ENCODE assay signal across 2 cellular contexts in the genomic region with DNA sequence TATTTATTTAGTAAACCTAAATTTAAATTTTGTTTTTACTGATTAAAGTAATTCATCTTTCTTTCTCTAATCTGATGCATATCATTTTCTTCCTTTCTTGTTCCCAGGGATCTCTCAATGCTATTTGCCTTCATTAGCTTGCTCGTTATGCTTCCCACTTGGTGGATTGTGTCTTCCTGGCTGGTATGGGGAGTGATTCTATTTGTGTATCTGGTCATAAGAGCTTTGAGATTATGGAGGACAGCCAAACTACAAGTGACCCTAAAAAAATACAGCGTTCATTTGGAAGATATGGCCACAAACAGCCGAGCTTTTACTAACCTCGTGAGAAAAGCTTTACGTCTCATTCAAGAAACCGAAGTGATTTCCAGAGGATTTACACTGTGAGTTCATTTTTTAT.
TF ChIP-seq lines count a peak whose summit lies in the region.

No MANE protein-coding gene starts in this region.

TF ChIP-seq in WTC11, 78 proteins besides CTCF, POLR2A, EP300 and RAD21 (continued from another document):
- TF ChIP-seq, protein P1, sequence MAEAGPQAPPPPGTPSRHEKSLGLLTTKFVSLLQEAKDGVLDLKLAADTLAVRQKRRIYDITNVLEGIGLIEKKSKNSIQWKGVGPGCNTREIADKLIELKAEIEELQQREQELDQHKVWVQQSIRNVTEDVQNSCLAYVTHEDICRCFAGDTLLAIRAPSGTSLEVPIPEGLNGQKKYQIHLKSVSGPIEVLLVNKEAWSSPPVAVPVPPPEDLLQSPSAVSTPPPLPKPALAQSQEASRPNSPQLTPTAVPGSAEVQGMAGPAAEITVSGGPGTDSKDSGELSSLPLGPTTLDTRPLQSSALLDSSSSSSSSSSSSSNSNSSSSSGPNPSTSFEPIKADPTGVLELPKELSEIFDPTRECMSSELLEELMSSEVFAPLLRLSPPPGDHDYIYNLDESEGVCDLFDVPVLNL (CRISPR knock-in tag; IDR thresholded peaks at IDR 0.05; ENCODE audit: borderline replicate concordance, low read depth) = no peak
- TF ChIP-seq PRRX2 (CRISPR knock-in tag; IDR thresholded peaks at IDR 0.05) = no peak
- no peak for TF ChIP-seq ZNF416 (CRISPR knock-in tag; IDR thresholded peaks at IDR 0.05)
- TF ChIP-seq GTF2I (CRISPR knock-in tag; conservative IDR thresholded peaks at IDR 0.05) = no peak
- TF ChIP-seq, protein P2, sequence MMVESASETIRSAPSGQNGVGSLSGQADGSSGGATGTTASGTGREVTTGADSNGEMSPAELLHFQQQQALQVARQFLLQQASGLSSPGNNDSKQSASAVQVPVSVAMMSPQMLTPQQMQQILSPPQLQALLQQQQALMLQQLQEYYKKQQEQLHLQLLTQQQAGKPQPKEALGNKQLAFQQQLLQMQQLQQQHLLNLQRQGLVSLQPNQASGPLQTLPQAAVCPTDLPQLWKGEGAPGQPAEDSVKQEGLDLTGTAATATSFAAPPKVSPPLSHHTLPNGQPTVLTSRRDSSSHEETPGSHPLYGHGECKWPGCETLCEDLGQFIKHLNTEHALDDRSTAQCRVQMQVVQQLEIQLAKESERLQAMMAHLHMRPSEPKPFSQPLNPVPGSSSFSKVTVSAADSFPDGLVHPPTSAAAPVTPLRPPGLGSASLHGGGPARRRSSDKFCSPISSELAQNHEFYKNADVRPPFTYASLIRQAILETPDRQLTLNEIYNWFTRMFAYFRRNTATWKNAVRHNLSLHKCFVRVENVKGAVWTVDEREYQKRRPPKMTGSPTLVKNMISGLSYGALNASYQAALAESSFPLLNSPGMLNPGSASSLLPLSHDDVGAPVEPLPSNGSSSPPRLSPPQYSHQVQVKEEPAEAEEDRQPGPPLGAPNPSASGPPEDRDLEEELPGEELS (CRISPR knock-in tag; IDR thresholded peaks at IDR 0.05) = no peak
- TF ChIP-seq ZNF396 (CRISPR knock-in tag; IDR thresholded peaks at IDR 0.05; ENCODE audit: borderline replicate concordance) = no peak
- no peak for TF ChIP-seq NFE2L1 (CRISPR knock-in tag; IDR thresholded peaks at IDR 0.05)
- no peak for TF ChIP-seq MYBL2 (CRISPR knock-in tag; IDR thresholded peaks at IDR 0.05)
- TF ChIP-seq, protein P3, sequence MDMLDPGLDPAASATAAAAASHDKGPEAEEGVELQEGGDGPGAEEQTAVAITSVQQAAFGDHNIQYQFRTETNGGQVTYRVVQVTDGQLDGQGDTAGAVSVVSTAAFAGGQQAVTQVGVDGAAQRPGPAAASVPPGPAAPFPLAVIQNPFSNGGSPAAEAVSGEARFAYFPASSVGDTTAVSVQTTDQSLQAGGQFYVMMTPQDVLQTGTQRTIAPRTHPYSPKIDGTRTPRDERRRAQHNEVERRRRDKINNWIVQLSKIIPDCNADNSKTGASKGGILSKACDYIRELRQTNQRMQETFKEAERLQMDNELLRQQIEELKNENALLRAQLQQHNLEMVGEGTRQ (CRISPR knock-in tag; IDR thresholded peaks at IDR 0.05) = no peak
- TF ChIP-seq, protein P4, sequence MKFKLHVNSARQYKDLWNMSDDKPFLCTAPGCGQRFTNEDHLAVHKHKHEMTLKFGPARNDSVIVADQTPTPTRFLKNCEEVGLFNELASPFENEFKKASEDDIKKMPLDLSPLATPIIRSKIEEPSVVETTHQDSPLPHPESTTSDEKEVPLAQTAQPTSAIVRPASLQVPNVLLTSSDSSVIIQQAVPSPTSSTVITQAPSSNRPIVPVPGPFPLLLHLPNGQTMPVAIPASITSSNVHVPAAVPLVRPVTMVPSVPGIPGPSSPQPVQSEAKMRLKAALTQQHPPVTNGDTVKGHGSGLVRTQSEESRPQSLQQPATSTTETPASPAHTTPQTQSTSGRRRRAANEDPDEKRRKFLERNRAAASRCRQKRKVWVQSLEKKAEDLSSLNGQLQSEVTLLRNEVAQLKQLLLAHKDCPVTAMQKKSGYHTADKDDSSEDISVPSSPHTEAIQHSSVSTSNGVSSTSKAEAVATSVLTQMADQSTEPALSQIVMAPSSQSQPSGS (CRISPR knock-in tag; IDR thresholded peaks at IDR 0.05; ENCODE audit: borderline replicate concordance, low read depth) = no peak
- no peak for TF ChIP-seq SOX15 (CRISPR knock-in tag; IDR thresholded peaks at IDR 0.05)
- no peak for TF ChIP-seq OVOL2 (CRISPR knock-in tag; IDR thresholded peaks at IDR 0.05; ENCODE audit: borderline replicate concordance)
- TF ChIP-seq, protein P5, sequence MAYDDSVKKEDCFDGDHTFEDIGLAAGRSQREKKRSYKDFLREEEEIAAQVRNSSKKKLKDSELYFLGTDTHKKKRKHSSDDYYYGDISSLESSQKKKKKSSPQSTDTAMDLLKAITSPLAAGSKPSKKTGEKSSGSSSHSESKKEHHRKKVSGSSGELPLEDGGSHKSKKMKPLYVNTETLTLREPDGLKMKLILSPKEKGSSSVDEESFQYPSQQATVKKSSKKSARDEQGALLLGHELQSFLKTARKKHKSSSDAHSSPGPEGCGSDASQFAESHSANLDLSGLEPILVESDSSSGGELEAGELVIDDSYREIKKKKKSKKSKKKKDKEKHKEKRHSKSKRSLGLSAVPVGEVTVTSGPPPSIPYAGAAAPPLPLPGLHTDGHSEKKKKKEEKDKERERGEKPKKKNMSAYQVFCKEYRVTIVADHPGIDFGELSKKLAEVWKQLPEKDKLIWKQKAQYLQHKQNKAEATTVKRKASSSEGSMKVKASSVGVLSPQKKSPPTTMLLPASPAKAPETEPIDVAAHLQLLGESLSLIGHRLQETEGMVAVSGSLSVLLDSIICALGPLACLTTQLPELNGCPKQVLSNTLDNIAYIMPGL (CRISPR knock-in tag; IDR thresholded peaks at IDR 0.05) = no peak
- TF ChIP-seq, protein P6, sequence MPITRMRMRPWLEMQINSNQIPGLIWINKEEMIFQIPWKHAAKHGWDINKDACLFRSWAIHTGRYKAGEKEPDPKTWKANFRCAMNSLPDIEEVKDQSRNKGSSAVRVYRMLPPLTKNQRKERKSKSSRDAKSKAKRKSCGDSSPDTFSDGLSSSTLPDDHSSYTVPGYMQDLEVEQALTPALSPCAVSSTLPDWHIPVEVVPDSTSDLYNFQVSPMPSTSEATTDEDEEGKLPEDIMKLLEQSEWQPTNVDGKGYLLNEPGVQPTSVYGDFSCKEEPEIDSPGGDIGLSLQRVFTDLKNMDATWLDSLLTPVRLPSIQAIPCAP (CRISPR knock-in tag; IDR thresholded peaks at IDR 0.05) = no peak
- no peak for TF ChIP-seq JAZF1 (CRISPR knock-in tag; IDR thresholded peaks at IDR 0.05)
- TF ChIP-seq, protein P7, sequence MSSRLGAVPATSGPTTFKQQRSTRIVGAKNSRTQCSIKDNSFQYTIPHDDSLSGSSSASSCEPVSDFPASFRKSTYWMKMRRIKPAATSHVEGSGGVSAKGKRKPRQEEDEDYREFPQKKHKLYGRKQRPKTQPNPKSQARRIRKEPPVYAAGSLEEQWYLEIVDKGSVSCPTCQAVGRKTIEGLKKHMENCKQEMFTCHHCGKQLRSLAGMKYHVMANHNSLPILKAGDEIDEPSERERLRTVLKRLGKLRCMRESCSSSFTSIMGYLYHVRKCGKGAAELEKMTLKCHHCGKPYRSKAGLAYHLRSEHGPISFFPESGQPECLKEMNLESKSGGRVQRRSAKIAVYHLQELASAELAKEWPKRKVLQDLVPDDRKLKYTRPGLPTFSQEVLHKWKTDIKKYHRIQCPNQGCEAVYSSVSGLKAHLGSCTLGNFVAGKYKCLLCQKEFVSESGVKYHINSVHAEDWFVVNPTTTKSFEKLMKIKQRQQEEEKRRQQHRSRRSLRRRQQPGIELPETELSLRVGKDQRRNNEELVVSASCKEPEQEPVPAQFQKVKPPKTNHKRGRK (CRISPR knock-in tag; IDR thresholded peaks at IDR 0.05; ENCODE audit: borderline replicate concordance) = no peak

TF ChIP-seq in SK-N-SH, 30 proteins besides CTCF, POLR2A, EP300 and RAD21 (continued from another document):
- TF ChIP-seq, protein P8, sequence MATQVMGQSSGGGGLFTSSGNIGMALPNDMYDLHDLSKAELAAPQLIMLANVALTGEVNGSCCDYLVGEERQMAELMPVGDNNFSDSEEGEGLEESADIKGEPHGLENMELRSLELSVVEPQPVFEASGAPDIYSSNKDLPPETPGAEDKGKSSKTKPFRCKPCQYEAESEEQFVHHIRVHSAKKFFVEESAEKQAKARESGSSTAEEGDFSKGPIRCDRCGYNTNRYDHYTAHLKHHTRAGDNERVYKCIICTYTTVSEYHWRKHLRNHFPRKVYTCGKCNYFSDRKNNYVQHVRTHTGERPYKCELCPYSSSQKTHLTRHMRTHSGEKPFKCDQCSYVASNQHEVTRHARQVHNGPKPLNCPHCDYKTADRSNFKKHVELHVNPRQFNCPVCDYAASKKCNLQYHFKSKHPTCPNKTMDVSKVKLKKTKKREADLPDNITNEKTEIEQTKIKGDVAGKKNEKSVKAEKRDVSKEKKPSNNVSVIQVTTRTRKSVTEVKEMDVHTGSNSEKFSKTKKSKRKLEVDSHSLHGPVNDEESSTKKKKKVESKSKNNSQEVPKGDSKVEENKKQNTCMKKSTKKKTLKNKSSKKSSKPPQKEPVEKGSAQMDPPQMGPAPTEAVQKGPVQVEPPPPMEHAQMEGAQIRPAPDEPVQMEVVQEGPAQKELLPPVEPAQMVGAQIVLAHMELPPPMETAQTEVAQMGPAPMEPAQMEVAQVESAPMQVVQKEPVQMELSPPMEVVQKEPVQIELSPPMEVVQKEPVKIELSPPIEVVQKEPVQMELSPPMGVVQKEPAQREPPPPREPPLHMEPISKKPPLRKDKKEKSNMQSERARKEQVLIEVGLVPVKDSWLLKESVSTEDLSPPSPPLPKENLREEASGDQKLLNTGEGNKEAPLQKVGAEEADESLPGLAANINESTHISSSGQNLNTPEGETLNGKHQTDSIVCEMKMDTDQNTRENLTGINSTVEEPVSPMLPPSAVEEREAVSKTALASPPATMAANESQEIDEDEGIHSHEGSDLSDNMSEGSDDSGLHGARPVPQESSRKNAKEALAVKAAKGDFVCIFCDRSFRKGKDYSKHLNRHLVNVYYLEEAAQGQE (IDR thresholded peaks at IDR 0.05; ENCODE audit: low read depth, low read length) = no peak
- no peak for TF ChIP-seq FOXM1 (IDR thresholded peaks at IDR 0.05; ENCODE audit: low read depth)
- TF ChIP-seq, protein P3 (IDR thresholded peaks at IDR 0.05; ENCODE audit: borderline replicate concordance, low read depth, low read length) = no peak
- TF ChIP-seq NFIC (IDR thresholded peaks at IDR 0.05; ENCODE audit: borderline replicate concordance) = no peak
